8 cellular contexts compared by ENCODE assay signal in the genomic region with DNA sequence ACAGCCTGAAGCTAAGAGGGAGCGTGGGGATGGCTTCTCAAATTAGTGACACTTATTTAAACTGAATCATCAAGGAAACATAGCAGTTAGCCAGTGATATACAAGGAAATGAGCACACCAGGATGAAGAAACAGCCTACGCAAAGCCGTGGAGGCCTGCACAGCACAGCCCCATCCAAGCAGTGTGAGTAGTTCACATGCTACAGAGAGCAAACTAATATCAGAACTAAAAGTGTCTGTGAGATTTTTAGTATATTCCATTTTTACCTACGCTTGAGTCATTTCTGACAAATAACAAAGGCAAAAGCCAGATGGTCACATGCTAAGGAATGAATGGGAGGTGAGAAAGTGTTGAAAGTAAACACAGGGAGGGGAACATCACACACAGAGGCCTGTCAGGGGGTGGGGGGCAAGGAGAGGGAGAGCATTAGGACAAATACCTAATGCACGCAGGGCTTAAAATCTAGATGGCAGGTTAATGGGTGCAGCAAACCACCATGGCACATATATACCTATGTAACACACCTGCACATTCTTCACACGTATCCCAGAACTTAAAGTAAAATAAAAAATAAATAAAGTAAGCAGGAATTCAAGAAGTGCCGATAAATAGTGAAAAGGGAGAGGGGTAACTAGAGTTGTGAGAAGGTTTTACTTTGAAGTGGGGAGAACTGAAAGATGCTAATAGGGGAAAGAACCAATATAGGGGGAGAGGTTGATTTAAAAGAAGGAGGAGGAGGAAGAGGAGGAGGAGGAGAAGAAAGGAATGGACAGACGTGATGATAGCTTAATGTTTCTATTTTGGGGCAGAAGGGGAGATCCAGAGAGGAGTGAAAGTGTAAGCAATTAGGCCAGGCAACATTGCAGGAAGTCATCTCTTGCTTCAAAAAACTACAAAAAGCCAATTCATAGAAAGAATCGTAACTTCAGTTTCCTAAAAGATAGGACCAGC.
DNase-seq lines count a peak whose midpoint lies in the region; ATAC-seq and TF ChIP-seq lines count a peak whose summit lies in the region.

No MANE protein-coding gene starts in this region.

- TF ChIP-seq CTCF in GM10266 (IDR thresholded peaks at IDR 0.05; ENCODE audit: control insufficient read depth, insufficient read depth, low read depth, missing control alignments), result no peak
- no peak for TF ChIP-seq CTCF in MM.1S (IDR thresholded peaks at IDR 0.05; ENCODE audit: low read length)
- TF ChIP-seq CTCF in colonic mucosa (IDR thresholded peaks at IDR 0.05), result no peak
- no peak for TF ChIP-seq CTCF in GM13976 (IDR thresholded peaks at IDR 0.05; ENCODE audit: borderline replicate concordance, control extremely low read depth, extremely low read depth, insufficient read depth, missing control alignments)

- H3K36me3 Mint-ChIP-seq in dendritic cell treated with granulocyte-macrophage colony-stimulating factor and Interleukin-4, amounts not matched to agents 40 ng/mL and 50 ng/mL, for 4 days (ENCODE audit: low read depth), result no peaks in the 10 kb centered on the region

- H3K4me1 Mint-ChIP-seq in dendritic cell treated with granulocyte-macrophage colony-stimulating factor and Interleukin-4, amounts not matched to agents 40 ng/mL and 50 ng/mL, for 4 days (ENCODE audit: low read depth), result peaks cover 31% of the 10 kb centered on the region

- in situ Hi-C loops in GM13976 (cut with MboI; ENCODE audit: low sequenced_read_pairs, unreplicated experiment), result loop anchor here (10.0 kb wide), 1 partner anchor 94 kb away; no protein-coding TSS in a partner anchor

- ATAC-seq in GM21576 (IDR thresholded peaks at IDR 0.05; ENCODE audit: unreplicated experiment), result peak; percentile 95
- no peak for ATAC-seq in SK-N-SH treated with all-trans-retinoic acid at 6 μM for 48 hours

- H3K27me3 ChIP-seq in MM.1S (replicated peaks; ENCODE audit: insufficient read depth, low read length), result no peaks in the 10 kb centered on the region
- no peaks in the 10 kb centered on the region for H3K27me3 ChIP-seq in colonic mucosa

- peaks cover 5% of the 10 kb centered on the region; the same call in 1 of the 2 replicates for H3K4me1 ChIP-seq in MM.1S (ENCODE audit: low read length)
- no peaks in the 10 kb centered on the region for H3K4me1 ChIP-seq in colonic mucosa

- no peaks in the 10 kb centered on the region for H3K79me2 ChIP-seq in MM.1S (ENCODE audit: low read length)

- no peaks in the 10 kb centered on the region for H3K9me3 Mint-ChIP-seq in dendritic cell treated with granulocyte-macrophage colony-stimulating factor and Interleukin-4, amounts not matched to agents 40 ng/mL and 50 ng/mL, for 4 days

- intact Hi-C loops in dendritic cell treated with granulocyte-macrophage colony-stimulating factor and Interleukin-4, amounts not matched to agents 40 ng/mL and 50 ng/mL, for 4 days (cut with micrococcal nuclease), result no loop called here
- intact Hi-C loops in colonic mucosa (cut with DNase I), result no loop called here

- H3K27me3 Mint-ChIP-seq in dendritic cell treated with granulocyte-macrophage colony-stimulating factor and Interleukin-4, amounts not matched to agents 40 ng/mL and 50 ng/mL, for 4 days, result no peaks in the 10 kb centered on the region

- no peaks in the 10 kb centered on the region for H3K9me2 ChIP-seq in MM.1S (replicated peaks; ENCODE audit: insufficient read depth, low read length)

- H3K36me3 ChIP-seq in MM.1S (replicated peaks; ENCODE audit: insufficient read depth, low read length) (no peaks in the 10 kb centered on the region), colonic mucosa (no peaks in the 10 kb centered on the region)

- H3F3A ChIP-seq in MM.1S (ENCODE audit: insufficient read depth, low read length), result no peaks in the 10 kb centered on the region

- H3K4me2 ChIP-seq in MM.1S (ENCODE audit: low read depth, low read length), result peak overlapping the region; percentile 33

- H4K20me1 ChIP-seq in MM.1S (ENCODE audit: insufficient read depth, low read length), result no peaks in the 10 kb centered on the region

- DNase-seq in GM10266 (ENCODE audit: extremely low spot score), result peak; percentile 31
- DNase-seq in MM.1S, result peak; percentile 15
- no peak for DNase-seq in colonic mucosa
- no peak for DNase-seq in hippocampal formation (lab: John Stamatoyannopoulos, UW)
- DNase-seq in GM13976 (ENCODE audit: low spot score), result no peak

- no peak overlapping the region for H2AFZ ChIP-seq in MM.1S (ENCODE audit: low read length)

- H3K4me3 ChIP-seq in MM.1S (ENCODE audit: low read length) (no peak overlapping the region), colonic mucosa (no peak overlapping the region)

- H3K27ac ChIP-seq in MM.1S (ENCODE audit: low read length) (no peak overlapping the region), colonic mucosa (no peak overlapping the region)

- H3K9ac ChIP-seq in MM.1S (ENCODE audit: low read length), result no peak overlapping the region
- no peak overlapping the region for H3K9ac ChIP-seq in colonic mucosa (ENCODE audit: low read depth in 2 of 2, low read length in 2 of 2)

- no peak overlapping the region for H3K4me3 Mint-ChIP-seq in dendritic cell treated with granulocyte-macrophage colony-stimulating factor and Interleukin-4, amounts not matched to agents 40 ng/mL and 50 ng/mL, for 4 days

- H3K9me3 ChIP-seq in MM.1S (replicated peaks; ENCODE audit: insufficient read depth, low read length) (no peaks in the 10 kb centered on the region), colonic mucosa (no peaks in the 10 kb centered on the region)

- peak overlapping the region; percentile 63 for H3K27ac Mint-ChIP-seq in dendritic cell treated with granulocyte-macrophage colony-stimulating factor and Interleukin-4, amounts not matched to agents 40 ng/mL and 50 ng/mL, for 4 days

TF ChIP-seq in SK-N-SH treated with all-trans-retinoic acid at 6 μM for 48 hours, 23 proteins besides CTCF, POLR2A, EP300 and RAD21 (continues in another document):
- TF ChIP-seq ZNF8 (CRISPR knock-in tag; IDR thresholded peaks at IDR 0.05) (no peak), ESRRG (CRISPR knock-in tag; IDR thresholded peaks at IDR 0.05) (no peak), CSRNP3 (CRISPR knock-in tag; IDR thresholded peaks at IDR 0.05) (no peak), POU6F1 (CRISPR knock-in tag; IDR thresholded peaks at IDR 0.05; ENCODE audit: borderline replicate concordance, low read depth) (no peak), SNAI2 (CRISPR knock-in tag; IDR thresholded peaks at IDR 0.05) (no peak), BACH2 (CRISPR knock-in tag; IDR thresholded peaks at IDR 0.05; ENCODE audit: borderline replicate concordance) (no peak), CSDC2 (CRISPR knock-in tag; IDR thresholded peaks at IDR 0.05) (no peak), PPARA (CRISPR knock-in tag; IDR thresholded peaks at IDR 0.05; ENCODE audit: borderline replicate concordance) (no peak), GLIS3 (CRISPR knock-in tag; IDR thresholded peaks at IDR 0.05) (no peak), ZFP30 (CRISPR knock-in tag; IDR thresholded peaks at IDR 0.05) (no peak), OSR1 (CRISPR knock-in tag; IDR thresholded peaks at IDR 0.05) (no peak), ISL1 (CRISPR knock-in tag; IDR thresholded peaks at IDR 0.05) (no peak)
- TF ChIP-seq, protein P1, sequence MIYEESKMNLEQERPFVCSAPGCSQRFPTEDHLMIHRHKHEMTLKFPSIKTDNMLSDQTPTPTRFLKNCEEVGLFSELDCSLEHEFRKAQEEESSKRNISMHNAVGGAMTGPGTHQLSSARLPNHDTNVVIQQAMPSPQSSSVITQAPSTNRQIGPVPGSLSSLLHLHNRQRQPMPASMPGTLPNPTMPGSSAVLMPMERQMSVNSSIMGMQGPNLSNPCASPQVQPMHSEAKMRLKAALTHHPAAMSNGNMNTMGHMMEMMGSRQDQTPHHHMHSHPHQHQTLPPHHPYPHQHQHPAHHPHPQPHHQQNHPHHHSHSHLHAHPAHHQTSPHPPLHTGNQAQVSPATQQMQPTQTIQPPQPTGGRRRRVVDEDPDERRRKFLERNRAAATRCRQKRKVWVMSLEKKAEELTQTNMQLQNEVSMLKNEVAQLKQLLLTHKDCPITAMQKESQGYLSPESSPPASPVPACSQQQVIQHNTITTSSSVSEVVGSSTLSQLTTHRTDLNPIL (CRISPR knock-in tag; IDR thresholded peaks at IDR 0.05; ENCODE audit: low read depth), result no peak

Comparison
In these comparisons a context has a peak if more than half of its experiments do, and no peak if none do; other contexts are left out.
1. DNase-seq: peak in GM10266 (single experiment) and MM.1S (single experiment); none in colonic mucosa (single experiment), hippocampal formation (0 of 2) and GM13976 (single experiment).